ENCODE assay signal across 9 cellular contexts in the genomic region with DNA sequence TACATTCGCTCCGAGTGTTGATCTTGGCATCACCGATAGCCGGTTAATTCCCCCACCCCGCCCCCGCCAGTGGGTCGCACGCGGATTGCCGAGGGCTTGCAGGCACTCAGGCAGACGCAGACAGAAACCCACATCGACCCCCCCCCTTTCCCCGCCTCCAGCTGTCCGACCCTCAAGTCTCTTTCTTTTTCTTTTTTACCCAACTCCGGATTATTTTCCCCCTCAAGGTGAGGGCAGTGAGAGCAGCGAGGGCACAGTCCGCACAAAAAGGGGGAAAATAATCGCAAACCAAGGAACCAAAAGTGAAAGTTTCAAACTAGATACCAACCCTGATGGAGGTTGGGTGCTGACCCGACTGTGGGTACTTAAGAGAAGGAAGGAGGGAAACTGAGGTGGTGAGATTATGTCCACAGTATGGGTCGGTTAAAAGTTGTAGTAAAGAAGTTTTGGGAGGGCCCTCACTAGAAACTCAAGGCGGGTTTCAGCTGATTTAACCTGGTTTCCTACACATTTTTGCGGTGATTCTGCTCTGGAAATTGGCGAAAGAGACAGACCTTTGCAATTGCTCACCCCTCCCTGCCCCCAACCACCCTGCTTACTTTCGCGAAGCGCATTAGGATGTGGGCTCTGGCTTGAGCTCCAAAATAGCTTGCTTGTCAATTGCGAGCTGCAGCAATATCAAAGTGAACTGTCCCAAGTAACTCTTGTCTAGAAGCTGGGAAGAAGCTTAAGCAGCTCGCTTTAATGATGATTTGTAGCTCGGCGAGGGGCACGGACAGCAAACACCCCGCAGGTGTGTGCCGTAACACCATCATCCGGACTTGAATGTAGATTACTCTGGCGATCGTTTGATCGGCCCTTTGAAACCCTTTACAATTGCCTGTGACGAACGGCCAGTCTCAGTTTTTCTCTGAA. TPM values are rescaled to one million over a fixed set of nuclear protein-coding genes. Genes with fewer than 3 reads are reported as not detected.
DNase-seq lines count a peak whose midpoint lies in the region; ATAC-seq and TF ChIP-seq lines count a peak whose summit lies in the region.
"Had no signal": no experiment of that assay in that cellular context is flagged by ENCODE, and none has a peak within 500 bp of the region (broad histone marks: within the 10 kb centered on the region; RNA-seq: fewer than 3 reads in every experiment).

No MANE protein-coding gene starts in this region.

- no peaks in the 10 kb centered on the region for H3K36me3 ChIP-seq in MM.1S (replicated peaks; ENCODE audit: insufficient read depth, low read length)

- TF ChIP-seq CTCF in AG04450 (IDR thresholded peaks at IDR 0.05; ENCODE audit: low read depth, low read length) (no peak), MM.1S (IDR thresholded peaks at IDR 0.05; ENCODE audit: low read length) (no peak), dorsolateral prefrontal cortex (IDR thresholded peaks at IDR 0.05 in 54 of 56, conservative IDR thresholded peaks at IDR 0.05 in 2 of 56; ENCODE audit: low read depth in 1 of 56, partially characterized antibody in 56 of 56) (no peak), natural killer cell (IDR thresholded peaks at IDR 0.05) (no peak)

- H3K9me3 ChIP-seq in AG04450 (ENCODE audit: control insufficient read depth, insufficient read depth, low read length) (peaks cover 7% of the 10 kb centered on the region; the same call in 1 of the 2 replicates), MM.1S (replicated peaks; ENCODE audit: insufficient read depth, low read length) (no peaks in the 10 kb centered on the region)

- H3K4me3 ChIP-seq in AG04450 (ENCODE audit: low read depth, low read length) = peak overlapping the region; percentile 38
- H3K4me3 ChIP-seq in MM.1S (ENCODE audit: low read length) = peak overlapping the region; percentile 62
- peak overlapping the region; percentile 21 to 86 (median 56) for H3K4me3 ChIP-seq in dorsolateral prefrontal cortex

- CTCF ChIA-PET in AG04450 (lab: Charles Lee) = interaction anchor here (0.9 to 2.5 kb wide), 3 partner anchors 26 to 956 kb away, joined by 3 to 15 read pairs (median 5); no protein-coding TSS in a partner anchor

- H3K27me3 ChIP-seq in AG04450 (ENCODE audit: control insufficient read depth, insufficient read depth, low read length) = peaks cover 63% of the 10 kb centered on the region
- H3K27me3 ChIP-seq in MM.1S (replicated peaks; ENCODE audit: insufficient read depth, low read length) = no peaks in the 10 kb centered on the region
- peaks cover 0 to 86% (median 46%) of the 10 kb centered on the region in 45 donors for H3K27me3 ChIP-seq in dorsolateral prefrontal cortex

- peaks cover 4% of the 10 kb centered on the region; the same call in 1 of the 2 replicates for H3K4me1 ChIP-seq in MM.1S (ENCODE audit: low read length)

- H2AFZ ChIP-seq in MM.1S (ENCODE audit: low read length) = peak overlapping the region; percentile 82

- H3K9me3 Mint-ChIP-seq in natural killer cell = peaks cover 5% of the 10 kb centered on the region in 2 donors

- H3K4me1 Mint-ChIP-seq in natural killer cell = peaks cover 5 to 14% of the 10 kb centered on the region in 2 donors

- DNase-seq in AG04450 (ENCODE audit: low read depth, low spot score) (no peak), MM.1S (peak; percentile 46), dorsolateral prefrontal cortex (no peak), natural killer cell (no peak), D341Med (ENCODE audit: low spot score) (no peak), NCI-H510A treated with DMSO at 0.1 percent for 48 hours (lab: John Stamatoyannopoulos, UW) (no peak)
- no peak for DNase-seq in stimulated activated naive CD4-positive, alpha-beta T cell (lab: John Stamatoyannopoulos, UW)
- DNase-seq: EL had no signal

- H3K36me3 Mint-ChIP-seq in natural killer cell = peaks cover 42% of the 10 kb centered on the region

- H4K20me1 ChIP-seq in MM.1S (ENCODE audit: insufficient read depth, low read length) = no peaks in the 10 kb centered on the region

- peak overlapping the region; percentile 73 for H3K4me2 ChIP-seq in MM.1S (ENCODE audit: low read depth, low read length)

- ATAC-seq in natural killer cell (no peak), HG02973 (IDR thresholded peaks at IDR 0.05; ENCODE audit: unreplicated experiment) (no peak)

- H3K27ac Mint-ChIP-seq in natural killer cell = no peak overlapping the region

- POLR2A ChIA-PET in AG04450 (lab: Yijun Ruan, JAX) = interaction anchor here (0.6 kb wide), 1 partner anchor 16 kb away, joined by 9 read pairs; no protein-coding TSS in a partner anchor

- no peaks in the 10 kb centered on the region for H3F3A ChIP-seq in MM.1S (ENCODE audit: insufficient read depth, low read length)

- peak overlapping the region; percentile 33; the same call in 1 of the 2 replicates for H3K9ac ChIP-seq in MM.1S (ENCODE audit: low read length)

- peaks cover 72 to 75% of the 10 kb centered on the region in 2 donors for H3K27me3 Mint-ChIP-seq in natural killer cell (ENCODE audit: low read depth in 2 of 2)

- intact Hi-C loops in dorsolateral prefrontal cortex (cut with DNase I) (loop anchor here (2.0 to 10.0 kb wide), 3 partner anchors 515 to 777 kb away; no protein-coding TSS in a partner anchor), natural killer cell (cut with micrococcal nuclease) (no loop called here)

- no peaks in the 10 kb centered on the region for H3K79me2 ChIP-seq in MM.1S (ENCODE audit: low read length)

- peak overlapping the region; percentile 75 for H3K4me3 Mint-ChIP-seq in natural killer cell

- H3K27ac ChIP-seq in AG04450 (ENCODE audit: low read depth, low read length) = no peak overlapping the region
- peak overlapping the region; percentile 6; the same call in 1 of the 2 replicates for H3K27ac ChIP-seq in MM.1S (ENCODE audit: low read length)
- H3K27ac ChIP-seq in dorsolateral prefrontal cortex = peak overlapping the region; percentile 66 to 100 (median 93)

- no peaks in the 10 kb centered on the region for H3K9me2 ChIP-seq in MM.1S (replicated peaks; ENCODE audit: insufficient read depth, low read length)

RNA-seq across cellular contexts. Expression of gene SOX2, which starts 15.7 kb away (rescaled TPM):
- not detected in 2 replicates for polyA plus RNA-seq in AG04450 (2011; rRNA removed)
- not detected in 2 replicates for polyA minus RNA-seq in AG04450 (2011; rRNA and poly(A)+ RNA removed)
- total RNA-seq in dorsolateral prefrontal cortex (100 to 1,000 TPM in 10 of 120 experiments, 10 to 100 TPM in 110; 34.2 to 159 (median 72.8) TPM), natural killer cell (not detected)

Comparison
In these comparisons a context has a peak if more than half of its experiments do, and no peak if none do; other contexts are left out.
1. RNA of gene SOX2, which starts 15.7 kb away (total RNA-seq): 34.2 to 159 TPM in dorsolateral prefrontal cortex; not detected in natural killer cell; every median in the first group is over 10 times any median in the second.
2. Peak in every context shown above with its lines, with median percentiles within 50 percentile points of each other: H3K4me3 ChIP-seq.